ENCODE assay signal across 4 cellular contexts in the genomic region with DNA sequence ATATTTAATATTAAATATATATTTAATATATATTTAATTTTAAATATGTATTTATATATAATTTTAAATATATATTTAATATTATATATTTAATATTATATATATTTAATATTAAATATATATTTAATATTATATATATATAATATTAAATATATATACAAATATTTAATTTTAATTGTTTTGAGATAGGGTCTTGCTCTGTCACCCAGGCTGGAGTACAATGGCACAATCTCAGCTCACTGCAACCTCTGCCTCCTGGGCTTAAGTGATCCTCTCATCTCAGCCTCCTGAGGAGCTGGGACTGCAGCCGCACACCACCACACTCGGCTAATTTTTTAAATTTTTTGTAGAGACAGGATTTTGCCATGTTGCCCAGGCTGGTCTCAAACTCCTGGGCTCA. TPM values are rescaled to one million over a fixed set of nuclear protein-coding genes. Genes with fewer than 3 reads are reported as not detected.
"Had no signal": no experiment of that assay in that cellular context is flagged by ENCODE, and none has a peak within 500 bp of the region (broad histone marks: within the 10 kb centered on the region; RNA-seq: fewer than 3 reads in every experiment).

No MANE protein-coding gene starts in this region.

RNA-seq across cellular contexts. Expression of a gene that starts 5.2 kb away (rescaled TPM):
- polyA plus RNA-seq: neural cell had no signal

RNA-seq across cellular contexts. Expression of a gene that starts 54.2 kb away (rescaled TPM):
- total RNA-seq: natural killer cell treated with Interleukin-12 subunit alpha and Interleukin-12 subunit beta and Interleukin-15 and Interleukin-18, amount 100 ng/mL, for 72 hours had no signal
- polyA plus RNA-seq: naive thymus-derived CD4-positive, alpha-beta T cell; neural cell; smooth muscle cell had no signal
